8 cellular contexts compared by ENCODE assay signal in the genomic region with DNA sequence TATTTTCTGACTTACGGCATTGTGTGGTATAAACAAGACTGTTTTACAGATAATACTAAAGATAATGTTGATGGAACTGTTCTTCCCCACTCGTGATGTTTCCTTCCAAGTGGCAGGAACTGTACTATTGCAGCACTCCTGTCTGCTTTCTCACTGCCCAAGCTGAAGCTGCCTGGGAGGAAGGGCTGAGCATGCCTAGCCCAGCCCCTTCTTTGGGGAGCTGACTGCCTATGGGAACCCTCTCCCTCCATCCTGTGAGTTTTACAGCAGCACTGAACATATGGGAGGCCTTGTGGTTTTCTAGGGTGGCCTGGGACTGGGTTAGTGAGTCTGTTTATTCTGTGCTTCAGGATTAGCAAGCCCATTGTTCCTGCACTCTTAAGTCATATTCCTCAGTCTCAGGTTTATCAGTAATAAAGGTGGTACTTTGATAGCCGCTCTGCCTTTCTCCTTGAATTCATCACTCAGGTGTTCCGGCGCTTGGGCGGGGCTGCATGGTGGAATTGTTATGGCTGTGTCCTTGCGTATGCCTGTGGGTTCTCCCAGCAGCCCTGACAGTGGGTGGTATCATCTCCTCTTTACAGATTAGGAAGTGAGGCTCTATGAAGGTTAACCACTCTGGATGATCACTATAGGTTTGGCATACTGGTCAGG.
DNase-seq lines count a peak whose midpoint lies in the region; ATAC-seq and TF ChIP-seq lines count a peak whose summit lies in the region.

No MANE protein-coding gene starts in this region.

- H3K9me3 ChIP-seq in AG04450 (ENCODE audit: control insufficient read depth, insufficient read depth, low read length) (no peaks in the 10 kb centered on the region; the same call in 1 of the 2 replicates), left ventricle myocardium inferior (replicated peaks) (no peaks in the 10 kb centered on the region)

- peaks cover 30% of the 10 kb centered on the region for H3K4me1 ChIP-seq in left ventricle myocardium inferior

- H3K27me3 ChIP-seq in AG04450 (ENCODE audit: control insufficient read depth, insufficient read depth, low read length): no peaks in the 10 kb centered on the region
- H3K27me3 ChIP-seq in left ventricle myocardium inferior (ENCODE audit: low read depth): no peaks in the 10 kb centered on the region

- H3K27ac ChIP-seq in AG04450 (ENCODE audit: low read depth, low read length) (peak overlapping the region; percentile 62), left ventricle myocardium inferior (replicated peaks) (peak overlapping the region; percentile 25)

- CTCF ChIA-PET in AG04450 (lab: Charles Lee): interaction anchor here (2.4 kb wide), 1 partner anchor 157 kb away, joined by 7 read pairs; no protein-coding TSS in a partner anchor

- TF ChIP-seq CTCF in AG04450 (IDR thresholded peaks at IDR 0.05; ENCODE audit: low read depth, low read length) (no peak), HFF-Myc (IDR thresholded peaks at IDR 0.05; ENCODE audit: low read depth, low read length, missing control alignments) (no peak), left ventricle myocardium inferior (IDR thresholded peaks at IDR 0.05; ENCODE audit: borderline replicate concordance) (no peak)

- peaks cover 18% of the 10 kb centered on the region for H3K36me3 ChIP-seq in left ventricle myocardium inferior

- ATAC-seq in sciatic nerve (peak; percentile 68), GM19328 (IDR thresholded peaks at IDR 0.05; ENCODE audit: unreplicated experiment) (no peak), HG02981 (IDR thresholded peaks at IDR 0.05; ENCODE audit: unreplicated experiment) (no peak)

- H3K4me3 ChIP-seq in AG04450 (ENCODE audit: low read depth, low read length) (peak overlapping the region; percentile 53), HFF-Myc (replicated peaks; ENCODE audit: low read depth, low read length) (peak overlapping the region; percentile 30), left ventricle myocardium inferior (peak overlapping the region; percentile 17)

- DNase-seq in AG04450 (ENCODE audit: low read depth, low spot score): peak; percentile 76
- peak; percentile 69 for DNase-seq in HFF-Myc (ENCODE audit: extremely low read depth, low read depth)
- peak; percentile 10 for DNase-seq in activated CD4-positive, alpha-beta T cell treated with anti-CD3 and anti-CD28 coated beads, Interleukin-2, amount 50 U/mL, for 1 hour
- no peak for DNase-seq in left ventricle myocardium inferior
- no peak for DNase-seq in sciatic nerve (ENCODE audit: low spot score)
- no peak for DNase-seq in stimulated activated naive CD4-positive, alpha-beta T cell treated with Interleukin-2 at 50 U/mL for 16 hours (lab: John Stamatoyannopoulos, UW)

- intact Hi-C loops in left ventricle myocardium inferior (cut with micrococcal nuclease) (no loop called here), sciatic nerve (cut with DNase I) (no loop called here)

- POLR2A ChIA-PET in AG04450 (lab: Yijun Ruan, JAX): interaction anchor here (0.6 kb wide), 1 partner anchor 175 kb away, joined by 3 read pairs; no protein-coding TSS in a partner anchor

Comparison
In these comparisons a context has a peak if more than half of its experiments do, and no peak if none do; other contexts are left out.
1. DNase-seq: peak in AG04450 (single experiment), HFF-Myc (single experiment) and activated CD4-positive, alpha-beta T cell treated with anti-CD3 and anti-CD28 coated beads, Interleukin-2, amount 50 U/mL, for 1 hour (single experiment); none in left ventricle myocardium inferior (single experiment), sciatic nerve (single experiment) and stimulated activated naive CD4-positive, alpha-beta T cell treated with Interleukin-2 at 50 U/mL for 16 hours (single experiment).
2. Peak in every context shown above with its lines, with median percentiles within 50 percentile points of each other: H3K4me3 ChIP-seq.